ENCODE assay signal across 12 cellular contexts in the genomic region with DNA sequence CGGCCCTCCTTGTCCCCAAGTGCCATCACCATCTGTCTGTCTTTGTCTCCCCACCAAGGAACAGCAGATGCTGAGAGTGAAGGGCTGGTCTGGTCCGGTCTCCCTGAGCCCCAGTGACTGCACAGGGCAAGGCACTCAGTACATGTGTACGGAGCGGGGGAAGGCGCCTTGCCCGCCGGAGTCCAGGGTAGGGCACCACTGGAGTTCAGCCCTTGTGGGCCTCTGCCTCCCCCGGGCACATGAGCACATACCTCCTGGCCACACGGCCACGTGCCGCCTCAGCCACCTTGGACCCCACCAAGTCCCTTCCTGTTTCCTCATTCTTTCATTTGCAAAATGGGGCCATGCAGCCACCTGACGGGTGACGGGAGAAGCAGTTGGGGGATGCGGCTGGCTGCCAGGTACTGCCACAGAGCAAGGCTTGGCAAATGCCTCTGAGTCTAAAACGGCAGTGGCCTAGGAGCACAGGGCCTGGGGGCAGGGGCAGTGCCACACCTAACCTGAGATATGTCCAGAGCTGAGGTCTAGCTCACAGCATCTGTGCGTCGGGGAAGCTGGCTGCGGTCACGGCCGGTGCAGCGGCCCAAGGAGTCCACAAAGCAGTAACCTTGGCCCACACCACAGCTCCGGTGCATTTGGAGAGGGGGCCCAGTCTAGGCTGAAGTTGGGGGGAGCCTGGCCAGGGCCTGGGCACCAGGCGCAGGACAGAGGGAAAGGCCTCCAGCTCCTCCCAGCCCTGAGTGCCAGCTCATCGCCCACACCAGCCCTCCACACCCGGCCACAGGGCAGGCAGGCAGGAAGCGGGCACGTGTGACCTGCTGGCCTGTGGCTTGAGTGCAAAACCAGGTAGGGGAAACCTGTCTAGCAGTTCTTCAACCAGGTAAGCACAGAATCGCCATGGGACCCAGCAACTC. TPM values are rescaled to one million over a fixed set of nuclear protein-coding genes. Genes with fewer than 3 reads are reported as not detected.
A peak's percentile ranks its signal among the peaks of the same experiment; 100 is the strongest.
DNase-seq lines count a peak whose midpoint lies in the region; ATAC-seq, FAIRE-seq and TF ChIP-seq lines count a peak whose summit lies in the region.
"Had no signal": no experiment of that assay in that cellular context is flagged by ENCODE, and none has a peak within 500 bp of the region (broad histone marks: within the 10 kb centered on the region; RNA-seq: fewer than 3 reads in every experiment).

No MANE protein-coding gene starts in this region.

- no peak for TF ChIP-seq POLR2A in GM12891 (IDR thresholded peaks at IDR 0.05; ENCODE audit: low read depth, low read length)

- no peak overlapping the region for H3K4me3 Mint-ChIP-seq in chondrocyte (ENCODE audit: unreplicated experiment)
- H3K4me3 Mint-ChIP-seq: activated CD8-positive, alpha-beta memory T cell treated with anti-CD3 and anti-CD28 coated beads, Interleukin-2, amount 10 ng/mL, durations not matched to agents 7 days and 5 days had no signal

- TF ChIP-seq CTCF in chondrocyte (IDR thresholded peaks at IDR 0.05), result no peak

- H3K4me1 Mint-ChIP-seq in chondrocyte (ENCODE audit: low read depth), result no peaks in the 10 kb centered on the region

- ATAC-seq in GM18520 (IDR thresholded peaks at IDR 0.05; ENCODE audit: unreplicated experiment), result no peak
- ATAC-seq: activated CD8-positive, alpha-beta memory T cell treated with anti-CD3 and anti-CD28 coated beads, Interleukin-2, amount 10 ng/mL, durations not matched to agents 7 days and 5 days; activated naive CD4-positive, alpha-beta T cell treated with anti-CD3 and anti-CD28 coated beads, Interleukin-2, amount 50 U/mL, for 72 hours; sciatic nerve had no signal

- no peak overlapping the region for H3K27ac Mint-ChIP-seq in chondrocyte (ENCODE audit: unreplicated experiment)
- H3K27ac Mint-ChIP-seq: activated CD8-positive, alpha-beta memory T cell treated with anti-CD3 and anti-CD28 coated beads, Interleukin-2, amount 10 ng/mL, durations not matched to agents 7 days and 5 days; activated naive CD4-positive, alpha-beta T cell treated with anti-CD3 and anti-CD28 coated beads, Interleukin-2, amount 50 U/mL, for 72 hours had no signal

- H3K27me3 Mint-ChIP-seq in chondrocyte (ENCODE audit: low read depth), result peaks cover 1% of the 10 kb centered on the region
- H3K27me3 Mint-ChIP-seq: activated CD8-positive, alpha-beta memory T cell treated with anti-CD3 and anti-CD28 coated beads, Interleukin-2, amount 10 ng/mL, durations not matched to agents 7 days and 5 days had no signal

- FAIRE-seq in GM12891 (lab: Jason Lieb, UNC) (peak; percentile 55), HTR-8/SVneo (lab: Jason Lieb, UNC) (peak; percentile 63)

- no peaks in the 10 kb centered on the region for H3K36me3 Mint-ChIP-seq in chondrocyte (ENCODE audit: low read depth)
- H3K36me3 Mint-ChIP-seq: activated CD8-positive, alpha-beta memory T cell treated with anti-CD3 and anti-CD28 coated beads, Interleukin-2, amount 10 ng/mL, durations not matched to agents 7 days and 5 days; activated naive CD4-positive, alpha-beta T cell treated with anti-CD3 and anti-CD28 coated beads, Interleukin-2, amount 50 U/mL, for 72 hours had no signal

- H3K9me3 Mint-ChIP-seq in chondrocyte (ENCODE audit: low read depth), result no peaks in the 10 kb centered on the region
- H3K9me3 Mint-ChIP-seq: activated naive CD4-positive, alpha-beta T cell treated with anti-CD3 and anti-CD28 coated beads, Interleukin-2, amount 50 U/mL, for 72 hours had no signal

- intact Hi-C loops in posterior vena cava (cut with DNase I), result no loop called here

- DNase-seq in GM12891 (ENCODE audit: insufficient read length, low spot score), result no peak
- DNase-seq in HTR-8/SVneo (ENCODE audit: insufficient read length, low spot score), result no peak
- peak; percentile 89 for DNase-seq in chondrocyte (ENCODE audit: low spot score)
- peak; percentile 71 for DNase-seq in posterior vena cava (ENCODE audit: low spot score)
- DNase-seq in AG08396 (ENCODE audit: low spot score), result no peak
- no peak for DNase-seq in NCI-H524 (lab: John Stamatoyannopoulos, UW)
- DNase-seq: activated CD8-positive, alpha-beta memory T cell treated with anti-CD3 and anti-CD28 coated beads, Interleukin-2, amount 10 ng/mL, durations not matched to agents 7 days and 5 days; NCI-H1105 treated with DMSO at 0.1 percent for 48 hours had no signal

TF ChIP-seq in GM12891, 5 proteins besides CTCF, POLR2A, EP300 and RAD21:
- TF ChIP-seq TAF1 (IDR thresholded peaks at IDR 0.05; ENCODE audit: low read depth, low read length) (no peak), POLR2AphosphoS5 (IDR thresholded peaks at IDR 0.05; ENCODE audit: low read depth, low read length) (no peak), PAX5 (IDR thresholded peaks at IDR 0.05; ENCODE audit: insufficient read depth, low read length, severe bottlenecking) (no peak), POU2F2 (IDR thresholded peaks at IDR 0.05; ENCODE audit: low read depth, low read length) (no peak), SPI1 (IDR thresholded peaks at IDR 0.05; ENCODE audit: low read depth, low read length) (no peak)

RNA-seq across cellular contexts. Expression of gene ADAP1, which starts 5.2 kb away (rescaled TPM):
- polyA plus RNA-seq in GM12891 (2012; ENCODE audit: low read depth, missing spikeins), result 8.1 TPM
- total RNA-seq in chondrocyte (3.9 to 7.0 TPM (median 6.7 TPM) in 3 replicates), posterior vena cava (10 to 100 TPM; 16.3 to 17.8 TPM)

RNA-seq across cellular contexts. Expression of gene COX19, which starts 26.1 kb away (rescaled TPM):
- polyA plus RNA-seq in GM12891 (2012; ENCODE audit: low read depth, missing spikeins), result 6.2 TPM
- total RNA-seq in chondrocyte (9.2 to 9.6 TPM (median 9.5 TPM) in 3 replicates), posterior vena cava (1 to 10 TPM; 5.9 to 8.4 TPM)

RNA-seq across cellular contexts. Expression of gene CYP2W1, which starts 33.7 kb away (rescaled TPM):
- not detected for polyA plus RNA-seq in GM12891 (2012; ENCODE audit: low read depth, missing spikeins)
- total RNA-seq in chondrocyte (not detected in 3 replicates), posterior vena cava (not detected)
- total RNA-seq: activated CD8-positive, alpha-beta memory T cell treated with anti-CD3 and anti-CD28 coated beads, Interleukin-2, amount 10 ng/mL, durations not matched to agents 7 days and 5 days; activated naive CD4-positive, alpha-beta T cell treated with anti-CD3 and anti-CD28 coated beads, Interleukin-2, amount 50 U/mL, for 72 hours; HT1080 had no signal

Comparison
In these comparisons a context has a peak if more than half of its experiments do, and no peak if none do; other contexts are left out.
1. DNase-seq: peak in chondrocyte (single experiment) and posterior vena cava (single experiment); none in GM12891 (single experiment), HTR-8/SVneo (single experiment), AG08396 (single experiment) and NCI-H524 (0 of 2).